Comparison of ENCODE assay signal across 11 cellular contexts in the genomic region with DNA sequence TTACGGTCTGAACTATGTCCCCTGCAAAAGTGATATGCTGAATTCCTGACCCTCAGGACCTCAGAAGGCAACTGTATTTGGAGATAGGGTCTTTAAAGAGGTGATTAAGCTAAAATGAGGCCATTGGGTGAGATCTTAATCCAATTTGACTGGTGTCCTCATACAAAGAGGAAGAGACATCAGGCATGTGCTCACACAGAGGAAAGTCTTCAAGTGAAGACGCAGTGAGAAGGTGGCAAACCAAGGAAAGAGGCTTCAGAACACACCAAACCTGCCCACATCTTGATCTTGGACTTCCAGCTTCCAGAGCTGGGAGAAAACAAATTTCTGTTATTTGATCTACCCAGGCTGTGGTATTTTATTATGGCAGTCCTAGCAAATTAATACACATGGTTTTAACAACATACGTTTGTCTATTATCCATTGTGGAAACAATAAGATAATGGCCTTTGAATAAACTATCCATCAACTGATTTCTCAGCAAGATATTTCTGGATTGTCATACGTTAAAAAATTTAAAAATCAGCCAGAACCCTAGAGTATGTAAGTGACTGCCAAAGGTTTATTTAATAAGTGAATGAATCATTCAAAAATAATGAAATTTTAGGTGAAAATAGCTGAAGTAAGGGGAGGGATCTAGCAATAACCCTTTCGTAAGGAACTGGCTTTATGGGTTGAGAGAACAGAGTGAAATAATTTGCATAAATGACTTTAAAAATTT. TPM values are rescaled to one million over a fixed set of nuclear protein-coding genes. Genes with fewer than 3 reads are reported as not detected.
DNase-seq lines count a peak whose midpoint lies in the region; ATAC-seq lines count a peak whose summit lies in the region.
"Had no signal": no experiment of that assay in that cellular context is flagged by ENCODE, and none has a peak within 500 bp of the region (broad histone marks: within the 10 kb centered on the region; RNA-seq: fewer than 3 reads in every experiment).

No MANE protein-coding gene starts in this region.

- peak overlapping the region; percentile 10 for H3K27ac ChIP-seq in muscle layer of duodenum (ENCODE audit: low read length)

- in situ Hi-C loops in KBM-7 (cut with MboI; ENCODE audit: low pct_unique_long_range_greater_than_20kb, low sequenced_read_pairs): loop anchor here (25.0 kb wide), 1 partner anchor 96 kb away; no protein-coding TSS in a partner anchor
- in situ Hi-C loops in HAP-1 (cut with MboI; ENCODE audit: low sequenced_read_pairs): no loop called here

- H3K36me3 Mint-ChIP-seq in activated T-helper 17 cell treated with anti-CD3 and anti-CD28 coated beads, Interleukin-2, amount 50 U/mL, for 72 hours (ENCODE audit: low read depth): peaks cover 91% of the 10 kb centered on the region
- H3K36me3 Mint-ChIP-seq: brain had no signal

- peak overlapping the region; percentile 91 for H3K27ac Mint-ChIP-seq in activated T-helper 17 cell treated with anti-CD3 and anti-CD28 coated beads, Interleukin-2, amount 50 U/mL, for 72 hours
- H3K27ac Mint-ChIP-seq: brain had no signal

- peak; percentile 21 for DNase-seq in CD1c-positive myeloid dendritic cell (ENCODE audit: extremely low spot score)
- DNase-seq in KBM-7: peak; percentile 23
- DNase-seq in activated effector memory CD4-positive, alpha-beta T cell treated with anti-CD3 and anti-CD28 coated beads, Interleukin-2, amount 50 U/mL, for 16 hours: no peak
- no peak for DNase-seq in HAP-1 (ENCODE audit: low spot score in 2 of 2)
- DNase-seq: DMS 273 treated with DMSO at 0.1 percent for 48 hours had no signal

- H3K4me3 ChIP-seq in muscle layer of duodenum (ENCODE audit: low read depth in 1 of 2, low read length in 2 of 2): no peak overlapping the region
- H3K4me3 ChIP-seq in HAP-1: no peak overlapping the region

- H3K36me3 ChIP-seq in muscle layer of duodenum (ENCODE audit: control insufficient read depth in 1 of 2, insufficient read depth in 2 of 2, low read length in 2 of 2) (no peaks in the 10 kb centered on the region), HAP-1 (replicated peaks) (no peaks in the 10 kb centered on the region)

- peaks cover 60% of the 10 kb centered on the region for H3K4me1 Mint-ChIP-seq in activated T-helper 17 cell treated with anti-CD3 and anti-CD28 coated beads, Interleukin-2, amount 50 U/mL, for 72 hours

- no peaks in the 10 kb centered on the region for H3K9me3 Mint-ChIP-seq in activated T-helper 17 cell treated with anti-CD3 and anti-CD28 coated beads, Interleukin-2, amount 50 U/mL, for 72 hours

- H3K9me3 ChIP-seq in muscle layer of duodenum (ENCODE audit: control insufficient read depth in 1 of 2, low read length in 2 of 2) (no peaks in the 10 kb centered on the region), HAP-1 (no peaks in the 10 kb centered on the region)

- no peaks in the 10 kb centered on the region for H3K27me3 Mint-ChIP-seq in activated T-helper 17 cell treated with anti-CD3 and anti-CD28 coated beads, Interleukin-2, amount 50 U/mL, for 72 hours
- H3K27me3 Mint-ChIP-seq: brain had no signal

- ATAC-seq in activated T-helper 17 cell treated with anti-CD3 and anti-CD28 coated beads, Interleukin-2, amount 50 U/mL, for 72 hours (replicated peaks): no peak
- no peak for ATAC-seq in HG03139 (IDR thresholded peaks at IDR 0.05; ENCODE audit: unreplicated experiment)
- ATAC-seq in HG02981 (IDR thresholded peaks at IDR 0.05; ENCODE audit: unreplicated experiment): no peak
- ATAC-seq: sciatic nerve had no signal

- H3K4me1 ChIP-seq in muscle layer of duodenum (ENCODE audit: control insufficient read depth in 1 of 2, insufficient read depth in 2 of 2, low read length in 2 of 2): peaks cover 6 to 17% of the 10 kb centered on the region in 2 donors
- H3K4me1 ChIP-seq in HAP-1: no peaks in the 10 kb centered on the region

- peak overlapping the region; percentile 91 for H3K4me3 Mint-ChIP-seq in activated T-helper 17 cell treated with anti-CD3 and anti-CD28 coated beads, Interleukin-2, amount 50 U/mL, for 72 hours
- H3K4me3 Mint-ChIP-seq: brain had no signal

- H3K27me3 ChIP-seq in muscle layer of duodenum (ENCODE audit: low read depth, low read length) (no peaks in the 10 kb centered on the region), HAP-1 (ENCODE audit: low read depth) (no peaks in the 10 kb centered on the region)

RNA-seq across cellular contexts. Expression of gene WIPF1, which starts 6.5 kb away (rescaled TPM):
- total RNA-seq in activated T-helper 17 cell treated with anti-CD3 and anti-CD28 coated beads, Interleukin-2, amount 50 U/mL, for 72 hours: 100 to 1,000 TPM; 180 to 334 TPM

Comparison
In these comparisons a context has a peak if more than half of its experiments do, and no peak if none do; other contexts are left out.
1. DNase-seq: peak in CD1c-positive myeloid dendritic cell (single experiment) and KBM-7 (single experiment); none in activated effector memory CD4-positive, alpha-beta T cell treated with anti-CD3 and anti-CD28 coated beads, Interleukin-2, amount 50 U/mL, for 16 hours (single experiment) and HAP-1 (0 of 2).